In genomic region chr13:31073859-31074718, GRCh38 we compare ENCODE assay signal across 8 cellular contexts.
A peak's percentile ranks its signal among the peaks of the same experiment; 100 is the strongest.
DNase-seq lines count a peak whose midpoint lies in the region; ATAC-seq and TF ChIP-seq lines count a peak whose summit lies in the region.

No MANE protein-coding gene starts in this region.

- H3K27ac ChIP-seq in substantia nigra (ENCODE audit: low read depth, low read length, poor library complexity, severe bottlenecking) = no peak overlapping the region

- DNase-seq in cardiac fibroblast (ENCODE audit: low read depth in 2 of 2) = peak; percentile 44 to 50
- DNase-seq in stimulated activated CD4-positive, alpha-beta T cell treated with anti-CD3 and anti-CD28 coated beads, TNF-alpha, amount 100 ng/mL, for 48 hours (ENCODE audit: low read depth in 3 of 3) = peak; percentile 13 to 50 (median 35)
- no peak for DNase-seq in GOT3 (lab: John Stamatoyannopoulos, UW)
- DNase-seq in substantia nigra (lab: John Stamatoyannopoulos, UW) = no peak
- no peak for DNase-seq in amniotic stem cell (lab: John Stamatoyannopoulos, UW)

- TF ChIP-seq CTCF in cardiac fibroblast (IDR thresholded peaks at IDR 0.05; ENCODE audit: low read depth, low read length) = no peak

- no peak overlapping the region for H3K4me3 ChIP-seq in cardiac fibroblast (replicated peaks in 1 of 2; ENCODE audit: low read depth in 2 of 2, low read length in 2 of 2)

- peak; percentile 94 for ATAC-seq in GM18499 (IDR thresholded peaks at IDR 0.05; ENCODE audit: insufficient read depth, unreplicated experiment)
- ATAC-seq in GM21381 (IDR thresholded peaks at IDR 0.05; ENCODE audit: unreplicated experiment) = peak; percentile 91
- peak; percentile 96 for ATAC-seq in HG03558 (IDR thresholded peaks at IDR 0.05; ENCODE audit: extremely low read depth, unreplicated experiment)

Comparison
In these comparisons a context has a peak if more than half of its experiments do, and no peak if none do; other contexts are left out.
1. DNase-seq: peak in cardiac fibroblast (2 of 2) and stimulated activated CD4-positive, alpha-beta T cell treated with anti-CD3 and anti-CD28 coated beads, TNF-alpha, amount 100 ng/mL, for 48 hours (3 of 3); none in GOT3 (single experiment), substantia nigra (0 of 49) and amniotic stem cell (single experiment).
2. Peak in every context shown above with its lines, with median percentiles within 50 percentile points of each other: ATAC-seq.